Comparison of ENCODE assay signal across 8 cellular contexts in the genomic region with DNA sequence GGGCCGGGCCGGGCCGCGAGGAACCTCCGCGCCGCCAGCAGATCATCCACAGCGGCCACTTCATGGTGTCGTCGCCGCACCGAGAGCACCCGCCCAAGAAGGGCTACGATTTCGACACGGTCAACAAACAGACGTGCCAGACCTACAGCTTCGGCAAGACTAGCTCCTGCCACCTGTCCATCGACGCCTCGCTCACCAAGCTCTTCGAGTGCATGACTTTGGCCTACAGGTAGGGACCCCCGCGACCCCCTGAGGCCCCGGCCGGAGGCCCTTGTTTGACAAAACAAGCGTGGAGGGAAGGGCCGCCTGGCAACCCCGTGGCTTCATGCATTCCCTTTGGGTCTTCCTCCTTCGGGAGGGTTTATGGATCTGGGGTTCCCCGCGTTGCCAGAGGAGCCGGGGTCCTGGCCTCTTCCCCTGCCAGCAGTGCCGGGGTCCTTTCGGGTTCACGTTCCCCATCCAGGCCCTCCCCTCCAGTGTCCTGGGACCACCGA. TPM values are rescaled to one million over a fixed set of nuclear protein-coding genes. Genes with fewer than 3 reads are reported as not detected.
DNase-seq lines count a peak whose midpoint lies in the region; ATAC-seq and TF ChIP-seq lines count a peak whose summit lies in the region.

No MANE protein-coding gene starts in this region.

- intact Hi-C loops in Caco-2 (cut with micrococcal nuclease; ENCODE audit: unreplicated experiment): loop anchor here (2.0 to 5.0 kb wide), 2 partner anchors 33 to 44 kb away; no protein-coding TSS in a partner anchor

- peak overlapping the region; percentile 76 for H3K4me3 Mint-ChIP-seq in Caco-2 (ENCODE audit: unreplicated experiment)

- ATAC-seq in HG03159 (IDR thresholded peaks at IDR 0.05; ENCODE audit: unreplicated experiment) (peak; percentile 9), esophagus mucosa (peak; percentile 1), GM19023 (IDR thresholded peaks at IDR 0.05; ENCODE audit: unreplicated experiment) (no peak)

- peaks cover 19% of the 10 kb centered on the region for H3K4me1 Mint-ChIP-seq in Caco-2 (ENCODE audit: low read depth, unreplicated experiment)

- POLR2A ChIA-PET in Caco-2 (lab: Charles Lee): interaction anchor here (0.5 to 2.0 kb wide), 10 partner anchors 9 to 195 kb away, joined by 3 to 17 read pairs (median 4); no protein-coding TSS in a partner anchor

- DNase-seq in Caco-2 (peak in 1 of 2 experiments; percentile 53), GM20000 (ENCODE audit: low spot score) (no peak), NCI-H524 treated with DMSO at 0.1 percent for 48 hours (lab: John Stamatoyannopoulos, UW) (no peak)

- H3K36me3 ChIP-seq in Caco-2 (ENCODE audit: control insufficient read depth, insufficient read depth, low read length): no peaks in the 10 kb centered on the region
- H3K36me3 ChIP-seq in neuron (ENCODE audit: insufficient read depth, low read length): peaks cover 6% of the 10 kb centered on the region

- TF ChIP-seq CTCF in Caco-2 (IDR thresholded peaks at IDR 0.05; ENCODE audit: insufficient read depth in 1 of 2, low read depth in 1 of 2, low read length in 1 of 2, severe bottlenecking in 1 of 2, unreplicated experiment in 1 of 2) (no peak), WI38 (IDR thresholded peaks at IDR 0.05; ENCODE audit: low read depth, low read length) (no peak), GM20000 (IDR thresholded peaks at IDR 0.05; ENCODE audit: extremely low read depth, missing control alignments) (no peak)

- BruUV-seq in Caco-2 (replicated peaks; lab: Mats Ljungman, UMichigan): no TSS peak

- H3K36me3 Mint-ChIP-seq in Caco-2 (ENCODE audit: insufficient read depth, unreplicated experiment): peaks cover 27% of the 10 kb centered on the region

- H3K4me1 ChIP-seq in Caco-2: peaks cover 17% of the 10 kb centered on the region
- H3K4me1 ChIP-seq in neuron (ENCODE audit: insufficient read depth, low read length): peaks cover 21% of the 10 kb centered on the region

- peak overlapping the region; percentile 71 for H3K27ac Mint-ChIP-seq in Caco-2 (ENCODE audit: unreplicated experiment)

- no peaks in the 10 kb centered on the region for H3K9me3 Mint-ChIP-seq in Caco-2 (ENCODE audit: unreplicated experiment)

- H2AFZ ChIP-seq in neuron (ENCODE audit: low read depth, low read length): no peak overlapping the region

- H3K27me3 ChIP-seq in Caco-2 (replicated peaks; ENCODE audit: control insufficient read depth, insufficient read depth, low read length) (no peaks in the 10 kb centered on the region), neuron (ENCODE audit: insufficient read depth, low read length) (no peaks in the 10 kb centered on the region)

- no peaks in the 10 kb centered on the region for H3K9me3 ChIP-seq in Caco-2
- no peaks in the 10 kb centered on the region for H3K9me3 ChIP-seq in neuron (ENCODE audit: low read length)

- H3K4me3 ChIP-seq in Caco-2 (ENCODE audit: low read depth, low read length): peak overlapping the region; percentile 64
- H3K4me3 ChIP-seq in WI38 (ENCODE audit: low read depth, low read length): peak overlapping the region; percentile 74
- peak overlapping the region; percentile 67 for H3K4me3 ChIP-seq in neuron (ENCODE audit: low read length)

- CTCF ChIA-PET in Caco-2 (lab: Charles Lee): interaction anchor here (0.6 to 1.6 kb wide), 4 partner anchors 16 to 81 kb away, joined by 3 to 7 read pairs (median 5); no protein-coding TSS in a partner anchor

- H3K27me3 Mint-ChIP-seq in Caco-2 (ENCODE audit: insufficient read depth, unreplicated experiment): no peaks in the 10 kb centered on the region

RNA-seq across cellular contexts. Expression of a gene that starts 0.5 kb away (rescaled TPM):
- total RNA-seq in Caco-2 (2022) (51.3 and 54.5 TPM in 2 replicates), esophagus mucosa (13.1 TPM)

RNA-seq across cellular contexts. Expression of a gene that starts 57.4 kb away (rescaled TPM):
- total RNA-seq in Caco-2 (2022): 13.0 and 15.5 TPM in 2 replicates
- total RNA-seq in esophagus mucosa: 2.3 TPM
